Comparison of ENCODE assay signal across 8 cellular contexts in genomic region chr21:27802816-27803475, GRCh38.
DNase-seq lines count a peak whose midpoint lies in the region; ATAC-seq, FAIRE-seq and TF ChIP-seq lines count a peak whose summit lies in the region.

No MANE protein-coding gene starts in this region.

- no peak overlapping the region for H3K27ac ChIP-seq in A549
- no peak overlapping the region for H3K27ac ChIP-seq in thyroid gland
- H3K27ac ChIP-seq in CD8-positive, alpha-beta T cell (ENCODE audit: low read depth, low read length), result no peak overlapping the region

- POLR2A ChIA-PET in A549 (lab: Yijun Ruan, JAX), result no interaction called here
- POLR2A ChIA-PET in activated CD8-positive, alpha-beta T cell treated with anti-CD3 and anti-CD28 coated beads for 36 hours (lab: Charles Lee), result no interaction called here
- POLR2A ChIA-PET in CD8-positive, alpha-beta T cell (lab: Charles Lee), result no interaction called here

- H3K36me3 Mint-ChIP-seq in activated CD8-positive, alpha-beta T cell treated with anti-CD3 and anti-CD28 coated beads for 36 hours (ENCODE audit: low read depth), result no peaks in the 10 kb centered on the region
- no peaks in the 10 kb centered on the region for H3K36me3 Mint-ChIP-seq in CD8-positive, alpha-beta T cell

- H3K27ac Mint-ChIP-seq in activated CD8-positive, alpha-beta T cell treated with anti-CD3 and anti-CD28 coated beads for 36 hours, result no peak overlapping the region
- H3K27ac Mint-ChIP-seq in CD8-positive, alpha-beta T cell, result no peak overlapping the region

- H3K4me1 ChIP-seq in A549 (no peaks in the 10 kb centered on the region), thyroid gland (no peaks in the 10 kb centered on the region)
- no peaks in the 10 kb centered on the region for H3K4me1 ChIP-seq in CD8-positive, alpha-beta T cell (ENCODE audit: insufficient read depth, low read length)

- DNase-seq in A549 (ENCODE audit: low read depth in 1 of 2, low spot score in 1 of 2) (peak in 1 of 2 experiments; percentile 16), ELR (ENCODE audit: low read depth) (peak; percentile 46), iPS-NIHi11 (ENCODE audit: low spot score) (peak; percentile 60), thyroid gland (peak in 1 of 2 donors; percentile 32)
- peak; percentile 29 for DNase-seq in activated CD8-positive, alpha-beta T cell treated with anti-CD3 and anti-CD28 coated beads for 36 hours
- no peak for DNase-seq in CD8-positive, alpha-beta T cell

- TF ChIP-seq POLR2A in A549 (IDR thresholded peaks at IDR 0.05; ENCODE audit: low read length) (no peak), thyroid gland (IDR thresholded peaks at IDR 0.05) (no peak)

- no peak overlapping the region for H3K4me3 ChIP-seq in A549
- no peak overlapping the region for H3K4me3 ChIP-seq in thyroid gland (replicated peaks in 1 of 3)
- H3K4me3 ChIP-seq in CD8-positive, alpha-beta T cell (ENCODE audit: low read depth, low read length), result no peak overlapping the region

- 0 out of 3 replicates have a peak, but pooled peaks have one; percentile 11 for TF ChIP-seq CTCF in A549 (IDR thresholded peaks at IDR 0.05)
- peak; percentile 80 for TF ChIP-seq CTCF in LNCAP (IDR thresholded peaks at IDR 0.05)
- peak; percentile 61 for TF ChIP-seq CTCF in activated CD8-positive, alpha-beta T cell treated with anti-CD3 and anti-CD28 coated beads for 36 hours (IDR thresholded peaks at IDR 0.05)
- TF ChIP-seq CTCF in thyroid gland (IDR thresholded peaks at IDR 0.05), result peak in 4 of 6 experiments; percentile 22 to 58 (median 28)
- no peak for TF ChIP-seq CTCF in CD8-positive, alpha-beta T cell (IDR thresholded peaks at IDR 0.05)

- H3K9me3 Mint-ChIP-seq in activated CD8-positive, alpha-beta T cell treated with anti-CD3 and anti-CD28 coated beads for 36 hours, result no peaks in the 10 kb centered on the region
- peaks cover 4% of the 10 kb centered on the region for H3K9me3 Mint-ChIP-seq in CD8-positive, alpha-beta T cell

- 14% methylated on average over 7 of the region's 7 CpGs for WGBS in A549 (ENCODE audit: missing lambda C conversion rate)
- 49 to 50% methylated on average over 7 of the region's 7 CpGs for WGBS in thyroid gland, 2 donors

- H3K9me3 ChIP-seq in A549, result no peaks in the 10 kb centered on the region
- H3K9me3 ChIP-seq in thyroid gland, result no peaks in the 10 kb centered on the region
- H3K9me3 ChIP-seq in CD8-positive, alpha-beta T cell (ENCODE audit: low read length), result no peaks in the 10 kb centered on the region

- no peak for FAIRE-seq in A549 (lab: Jason Lieb, UNC)

- TF ChIP-seq EP300 in A549 (IDR thresholded peaks at IDR 0.05), result no peak

- no peak for TF ChIP-seq RAD21 in A549 (conservative IDR thresholded peaks at IDR 0.05 in 1 of 2, IDR thresholded peaks at IDR 0.05 in 1 of 2)

- H3K36me3 ChIP-seq in thyroid gland, result no peaks in the 10 kb centered on the region
- no peaks in the 10 kb centered on the region for H3K36me3 ChIP-seq in CD8-positive, alpha-beta T cell (ENCODE audit: insufficient read depth, low read length)

- H3K4me2 ChIP-seq in A549, result no peak overlapping the region

- intact Hi-C loops in activated CD8-positive, alpha-beta T cell treated with anti-CD3 and anti-CD28 coated beads for 36 hours (cut with micrococcal nuclease), result no loop called here
- intact Hi-C loops in thyroid gland (cut with DNase I), result no loop called here
- intact Hi-C loops in CD8-positive, alpha-beta T cell (cut with DNase I, micrococcal nuclease), result no loop called here

- no peaks in the 10 kb centered on the region for H3K27me3 Mint-ChIP-seq in activated CD8-positive, alpha-beta T cell treated with anti-CD3 and anti-CD28 coated beads for 36 hours
- no peaks in the 10 kb centered on the region for H3K27me3 Mint-ChIP-seq in CD8-positive, alpha-beta T cell (ENCODE audit: low read depth)

- ATAC-seq in A549 (0 out of 6 replicates have a peak, but pooled peaks of 1 of the 2 experiments have one; percentile 34), HG02840 (IDR thresholded peaks at IDR 0.05; ENCODE audit: low FRiP score, unreplicated experiment) (no peak)
- ATAC-seq in activated CD8-positive, alpha-beta T cell treated with anti-CD3 and anti-CD28 coated beads for 36 hours, result no peak
- no peak for ATAC-seq in CD8-positive, alpha-beta T cell

- CTCF ChIA-PET in A549 (lab: Yijun Ruan, JAX), result no interaction called here
- CTCF ChIA-PET in activated CD8-positive, alpha-beta T cell treated with anti-CD3 and anti-CD28 coated beads for 36 hours (lab: Charles Lee), result interaction anchor here (0.6 to 1.2 kb wide), 4 partner anchors 10 to 103 kb away, joined by 3 to 5 read pairs (median 3); no protein-coding TSS in a partner anchor
- CTCF ChIA-PET in CD8-positive, alpha-beta T cell (lab: Charles Lee), result no interaction called here

- no peak overlapping the region for H3K4me3 Mint-ChIP-seq in activated CD8-positive, alpha-beta T cell treated with anti-CD3 and anti-CD28 coated beads for 36 hours
- H3K4me3 Mint-ChIP-seq in CD8-positive, alpha-beta T cell, result no peak overlapping the region

- no peaks in the 10 kb centered on the region for H3K4me1 Mint-ChIP-seq in activated CD8-positive, alpha-beta T cell treated with anti-CD3 and anti-CD28 coated beads for 36 hours (ENCODE audit: low read depth)
- no peaks in the 10 kb centered on the region for H3K4me1 Mint-ChIP-seq in CD8-positive, alpha-beta T cell (ENCODE audit: low read depth)

- H3K27me3 ChIP-seq in thyroid gland, result no peaks in the 10 kb centered on the region
- no peaks in the 10 kb centered on the region for H3K27me3 ChIP-seq in CD8-positive, alpha-beta T cell (ENCODE audit: insufficient read depth, low read length)

TF ChIP-seq in A549, 52 proteins besides CTCF, POLR2A, EP300 and RAD21:
- TF ChIP-seq HES2 (IDR thresholded peaks at IDR 0.05), result no peak
- no peak for TF ChIP-seq CBX8 (IDR thresholded peaks at IDR 0.05)
- no peak for TF ChIP-seq HEYL (CRISPR knock-in tag; IDR thresholded peaks at IDR 0.05)
- TF ChIP-seq POLR2AphosphoS2 (conservative IDR thresholded peaks at IDR 0.05; ENCODE audit: low read length), result no peak
- TF ChIP-seq ATOH8 (CRISPR knock-in tag; IDR thresholded peaks at IDR 0.05; ENCODE audit: low read depth), result no peak
- TF ChIP-seq TP53 (CRISPR knock-in tag; IDR thresholded peaks at IDR 0.05), result no peak
- TF ChIP-seq NFE2L2 (conservative IDR thresholded peaks at IDR 0.05; ENCODE audit: low read length), result no peak
- no peak for TF ChIP-seq MAFK (IDR thresholded peaks at IDR 0.05; ENCODE audit: partially characterized antibody)
- TF ChIP-seq FOXS1 (CRISPR knock-in tag; IDR thresholded peaks at IDR 0.05), result no peak
- no peak for TF ChIP-seq E2F6 (IDR thresholded peaks at IDR 0.05; ENCODE audit: borderline replicate concordance, low read depth)
- TF ChIP-seq TFCP2L1 (CRISPR knock-in tag; IDR thresholded peaks at IDR 0.05), result no peak
- no peak for TF ChIP-seq ZNF302 (CRISPR knock-in tag; IDR thresholded peaks at IDR 0.05)

Comparison
In these comparisons a context has a peak if more than half of its experiments do, and no peak if none do; other contexts are left out.
1. DNase-seq: peak in ELR (single experiment), activated CD8-positive, alpha-beta T cell treated with anti-CD3 and anti-CD28 coated beads for 36 hours (single experiment) and iPS-NIHi11 (single experiment); none in CD8-positive, alpha-beta T cell (0 of 7).